Comparison of ENCODE assay signal across 16 cellular contexts in the genomic region with DNA sequence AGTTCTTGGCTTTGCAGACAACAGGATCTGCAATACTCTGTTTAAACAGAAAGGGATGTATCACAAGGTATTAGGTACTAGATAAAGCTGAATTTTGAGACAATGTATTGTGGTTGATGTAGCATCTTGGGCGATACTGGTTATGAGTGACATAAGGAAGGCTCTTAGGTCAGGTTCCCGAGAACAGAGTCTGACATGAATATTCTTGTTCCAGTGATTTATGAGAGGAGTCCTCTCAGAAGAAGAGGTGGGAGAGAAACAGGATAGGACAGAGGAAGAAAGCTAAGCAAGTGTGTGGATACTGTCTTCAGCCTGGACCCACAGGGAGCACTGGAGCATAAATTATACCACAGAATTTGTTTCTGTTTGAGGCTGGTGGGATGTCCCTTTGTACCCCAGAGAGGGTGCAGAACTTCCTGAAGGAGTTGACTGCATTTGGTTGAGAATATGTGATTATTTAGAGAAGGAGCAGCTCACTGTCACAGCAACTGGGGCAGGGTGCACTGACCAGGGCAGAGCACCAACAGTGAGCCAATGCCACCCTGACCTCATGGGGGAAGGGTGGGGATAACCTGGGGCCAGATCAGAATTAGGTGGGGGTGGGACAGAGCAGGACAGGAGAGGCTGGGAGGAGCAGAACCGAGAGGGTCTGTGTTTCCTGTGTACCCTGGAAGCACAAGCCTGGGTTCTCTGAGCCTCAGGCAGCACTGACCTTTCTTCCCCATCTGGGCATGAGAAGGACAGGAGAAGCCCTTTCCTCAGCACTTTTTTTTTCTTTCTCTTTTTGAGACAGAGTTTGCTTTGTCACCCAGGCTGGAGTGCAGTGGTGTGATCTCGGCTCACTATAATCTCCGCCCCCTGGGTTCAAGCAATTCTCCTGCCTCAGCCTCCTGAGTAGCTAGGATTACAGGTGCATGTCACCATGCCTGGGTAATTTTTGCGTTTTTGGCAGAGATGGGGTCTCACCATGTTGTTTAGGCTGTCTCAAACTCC. TPM values are rescaled to one million over a fixed set of nuclear protein-coding genes. Genes with fewer than 3 reads are reported as not detected.
DNase-seq lines count a peak whose midpoint lies in the region; ATAC-seq, FAIRE-seq and TF ChIP-seq lines count a peak whose summit lies in the region.
"Had no signal": no experiment of that assay in that cellular context is flagged by ENCODE, and none has a peak within 500 bp of the region (broad histone marks: within the 10 kb centered on the region; RNA-seq: fewer than 3 reads in every experiment).

No MANE protein-coding gene starts in this region.

- no peaks in the 10 kb centered on the region for H3K4me1 Mint-ChIP-seq in T-helper 2 cell treated with Interferon-gamma antibody and Interleukin-4, amounts not matched to agents 5 μg/mL and 100 μg/mL, for 36 hours (ENCODE audit: low read depth)

- ATAC-seq in mucosa of descending colon: peak; percentile 29
- ATAC-seq in body of pancreas: no peak

- intact Hi-C loops in mucosa of descending colon (cut with DNase I, micrococcal nuclease): no loop called here
- intact Hi-C loops in body of pancreas (cut with DNase I): no loop called here

- no peaks in the 10 kb centered on the region for H3K9me3 Mint-ChIP-seq in T-helper 2 cell treated with Interferon-gamma antibody and Interleukin-4, amounts not matched to agents 5 μg/mL and 100 μg/mL, for 36 hours
- H3K9me3 Mint-ChIP-seq: T-helper 1 cell treated with Interleukin-12 subunit alpha and Interleukin-12 subunit beta and Interleukin-4 antibody, amounts not matched to agents 30 μg/mL and 1 μg/mL, for 36 hours had no signal

- no peak overlapping the region for H3K4me2 ChIP-seq in hepatocyte

- H3K27me3 Mint-ChIP-seq in T-helper 2 cell treated with Interferon-gamma antibody and Interleukin-4, amounts not matched to agents 5 μg/mL and 100 μg/mL, for 36 hours (ENCODE audit: low read depth): peaks cover 17% of the 10 kb centered on the region

- H3K27ac ChIP-seq in hepatocyte (no peak overlapping the region), body of pancreas (peak overlapping the region in 1 of 4 donors; percentile 68)
- H3K27ac ChIP-seq: GM23248 had no signal

- no peaks in the 10 kb centered on the region for H3K79me2 ChIP-seq in hepatocyte

- H3K27me3 ChIP-seq in GM06990 (replicated peaks; ENCODE audit: control insufficient read depth, insufficient read depth, low read length) (no peaks in the 10 kb centered on the region), hepatocyte (no peaks in the 10 kb centered on the region), body of pancreas (no peaks in the 10 kb centered on the region)

- no peak overlapping the region for H3K4me3 Mint-ChIP-seq in T-helper 2 cell treated with Interferon-gamma antibody and Interleukin-4, amounts not matched to agents 5 μg/mL and 100 μg/mL, for 36 hours
- H3K4me3 Mint-ChIP-seq: T-helper 1 cell treated with Interleukin-12 subunit alpha and Interleukin-12 subunit beta and Interleukin-4 antibody, amounts not matched to agents 30 μg/mL and 1 μg/mL, for 36 hours had no signal

- TF ChIP-seq CTCF in GM06990 (IDR thresholded peaks at IDR 0.05; ENCODE audit: insufficient read depth, low read length, poor library complexity, severe bottlenecking) (no peak), mucosa of descending colon (IDR thresholded peaks at IDR 0.05) (no peak), hepatocyte (IDR thresholded peaks at IDR 0.05; ENCODE audit: poor library complexity) (no peak), body of pancreas (IDR thresholded peaks at IDR 0.05) (no peak)

- FAIRE-seq in GM19239 (lab: Jason Lieb, UNC): peak; percentile 51

- no peak for TF ChIP-seq POLR2A in body of pancreas (IDR thresholded peaks at IDR 0.05)

- WGBS in hepatocyte (ENCODE audit: low lambda C conversion rate, missing lambda C conversion rate): 68% methylated on average over 6 of the region's 6 CpGs
- 48 to 75% methylated on average over 5 to 6 of the region's 6 CpGs for WGBS in body of pancreas, 2 donors

- H3K36me3 Mint-ChIP-seq in T-helper 2 cell treated with Interferon-gamma antibody and Interleukin-4, amounts not matched to agents 5 μg/mL and 100 μg/mL, for 36 hours (ENCODE audit: low read depth): no peaks in the 10 kb centered on the region

- H3K27ac Mint-ChIP-seq in T-helper 2 cell treated with Interferon-gamma antibody and Interleukin-4, amounts not matched to agents 5 μg/mL and 100 μg/mL, for 36 hours: no peak overlapping the region
- H3K27ac Mint-ChIP-seq: progenitor cell of endocrine pancreas; T-helper 1 cell treated with Interleukin-12 subunit alpha and Interleukin-12 subunit beta and Interleukin-4 antibody, amounts not matched to agents 30 μg/mL and 1 μg/mL, for 36 hours had no signal

- H3K4me1 ChIP-seq in mucosa of descending colon (ENCODE audit: low read depth): no peaks in the 10 kb centered on the region
- peaks cover 3% of the 10 kb centered on the region for H3K4me1 ChIP-seq in hepatocyte (ENCODE audit: insufficient read depth)
- H3K4me1 ChIP-seq in body of pancreas: no peaks in the 10 kb centered on the region

- no peaks in the 10 kb centered on the region for H4K20me1 ChIP-seq in hepatocyte (ENCODE audit: insufficient read depth, poor library complexity, severe bottlenecking)

- DNase-seq in GM06990 (ENCODE audit: extremely low read depth, insufficient read length) (peak; percentile 34), GM19239 (ENCODE audit: insufficient read length, low spot score) (peak; percentile 20), RPMI8226 (peak; percentile 49), mucosa of descending colon (no peak), hepatocyte (ENCODE audit: low spot score) (no peak), body of pancreas (no peak), NK-92 (lab: John Stamatoyannopoulos, UW; ENCODE audit: unreplicated experiment) (no peak)
- DNase-seq in T-helper 2 cell treated with Interferon-gamma antibody and Interleukin-4, amounts not matched to agents 5 μg/mL and 100 μg/mL, for 36 hours (ENCODE audit: low spot score): no peak
- DNase-seq: activated T-cell treated with anti-CD3 and anti-CD28 coated beads for 4 hours, GM23248, islet precursor cell, NCI-H146, NCI-H510A had no signal

- no peaks in the 10 kb centered on the region for H3K9me2 ChIP-seq in hepatocyte (replicated peaks; ENCODE audit: insufficient read depth)

- H3K9me3 ChIP-seq in mucosa of descending colon (no peaks in the 10 kb centered on the region), hepatocyte (ENCODE audit: low read depth) (no peaks in the 10 kb centered on the region), body of pancreas (no peaks in the 10 kb centered on the region)

- H3K36me3 ChIP-seq in GM06990 (ENCODE audit: control insufficient read depth, insufficient read depth, low read length): no peaks in the 10 kb centered on the region
- no peaks in the 10 kb centered on the region for H3K36me3 ChIP-seq in mucosa of descending colon (ENCODE audit: low read depth)
- no peaks in the 10 kb centered on the region for H3K36me3 ChIP-seq in hepatocyte (replicated peaks; ENCODE audit: insufficient read depth, low read depth)
- H3K36me3 ChIP-seq in body of pancreas (replicated peaks in 1 of 2; ENCODE audit: insufficient read depth in 1 of 2, low read depth in 2 of 2): no peaks in the 10 kb centered on the region

- H3K4me3 ChIP-seq in GM06990 (replicated peaks; ENCODE audit: low read depth, low read length) (no peak overlapping the region), mucosa of descending colon (no peak overlapping the region), hepatocyte (no peak overlapping the region), body of pancreas (no peak overlapping the region)
- H3K4me3 ChIP-seq: GM23248 had no signal

- H2AFZ ChIP-seq in hepatocyte: no peak overlapping the region
- H2AFZ ChIP-seq: GM23248 had no signal

RNA-seq across cellular contexts. Expression of gene SLC6A9, which starts 36.3 kb away (rescaled TPM):
- total RNA-seq in mucosa of descending colon (10 to 100 TPM; 21.1 to 52.5 (median 38.1) TPM), hepatocyte (13.5 and 14.6 TPM in 2 replicates), body of pancreas (1 to 10 TPM; 2.3 to 4.6 TPM)
- polyA plus RNA-seq in hepatocyte: 24.9 and 25.3 TPM in 2 replicates

RNA-seq across cellular contexts. Expression of gene KLF17, which starts 51.1 kb away (rescaled TPM):
- under 1 TPM in 1 of 3 donors, not detected in 2; 0.13 TPM for total RNA-seq in mucosa of descending colon
- 0.08 TPM in 1 of 2 replicates, not detected in the other for total RNA-seq in hepatocyte
- not detected in 2 replicates for polyA plus RNA-seq in hepatocyte
- not detected for total RNA-seq in body of pancreas
- total RNA-seq: Daoy, progenitor cell of endocrine pancreas had no signal

Comparison
In these comparisons a context has a peak if more than half of its experiments do, and no peak if none do; other contexts are left out.
1. DNase-seq: peak in GM06990 (single experiment), GM19239 (single experiment) and RPMI8226 (single experiment); none in mucosa of descending colon (0 of 3), hepatocyte (single experiment), body of pancreas (0 of 4), NK-92 (single experiment) and T-helper 2 cell treated with Interferon-gamma antibody and Interleukin-4, amounts not matched to agents 5 μg/mL and 100 μg/mL, for 36 hours (single experiment).